In the genomic region with DNA sequence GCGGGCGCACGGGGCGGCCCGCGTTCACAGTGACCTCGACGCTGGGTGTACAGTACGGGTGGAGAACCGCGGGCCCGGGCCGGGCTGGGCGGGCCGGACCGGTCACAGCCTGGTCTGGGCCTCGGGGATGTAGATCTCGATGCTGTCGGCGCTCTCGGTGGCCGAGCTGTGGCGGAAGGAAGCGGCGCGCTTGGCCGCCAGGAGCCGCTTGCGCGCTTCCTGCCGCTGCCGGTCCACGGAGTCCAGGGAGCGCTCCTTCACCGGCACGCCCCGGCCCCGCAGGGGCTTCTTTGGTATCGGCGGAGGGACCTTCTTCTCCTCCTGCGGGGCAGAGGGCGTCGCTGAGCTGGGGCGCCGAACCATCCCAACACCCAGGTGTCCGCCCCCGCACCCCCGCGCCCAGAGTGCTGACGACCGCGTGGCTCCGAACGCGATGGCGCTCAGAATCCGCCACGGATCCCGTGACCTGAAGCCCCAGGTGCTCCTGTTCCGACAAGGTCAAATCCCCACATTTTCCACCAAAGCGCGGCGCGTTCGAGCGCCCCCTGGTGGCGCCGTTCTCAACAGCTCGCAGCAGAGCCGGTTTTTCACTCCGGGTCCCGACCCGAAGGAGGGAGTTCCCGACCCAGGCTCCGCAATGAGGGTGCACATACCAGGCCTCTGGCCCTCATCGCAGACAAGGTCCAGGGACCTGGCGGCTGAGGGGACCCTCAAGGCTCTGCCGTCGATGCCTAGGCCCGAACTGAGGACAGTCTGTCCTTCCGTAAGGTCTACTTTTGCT, we compare ENCODE assay signal across 8 cellular contexts. TPM values are rescaled to one million over a fixed set of nuclear protein-coding genes. Genes with fewer than 3 reads are reported as not detected.
DNase-seq lines count a peak whose midpoint lies in the region; ATAC-seq, FAIRE-seq and TF ChIP-seq lines count a peak whose summit lies in the region.

No MANE protein-coding gene starts in this region.

- H3K4me3 Mint-ChIP-seq in activated T-helper 2 cell treated with anti-CD3 and anti-CD28 coated beads, Interferon-gamma antibody, Interleukin-2, Interleukin-4, amounts not matched to agents 10 μg/mL and 5 μg/mL and 100 μg/mL, durations not matched to agents 14 hours and 24 hours and 36 hours (ENCODE audit: low read depth) = peak overlapping the region; percentile 76
- H3K4me3 Mint-ChIP-seq in nephron = peak overlapping the region; percentile 79 to 84 (median 83)

- peak overlapping the region; percentile 86 for H3K27ac Mint-ChIP-seq in activated T-helper 2 cell treated with anti-CD3 and anti-CD28 coated beads, Interferon-gamma antibody, Interleukin-2, Interleukin-4, amounts not matched to agents 10 μg/mL and 5 μg/mL and 100 μg/mL, durations not matched to agents 14 hours and 24 hours and 36 hours
- H3K27ac Mint-ChIP-seq in nephron = peak overlapping the region in 1 of 3 experiments; percentile 40

- H3K9me3 ChIP-seq in A673 (ENCODE audit: low read depth, low read length, poor library complexity, severe bottlenecking) = no peaks in the 10 kb centered on the region

- POLR2A ChIA-PET in A673 (lab: Charles Lee; ENCODE audit: low non-redundant PET) = no interaction called here

- peaks cover 10% of the 10 kb centered on the region for H3K27me3 Mint-ChIP-seq in activated T-helper 2 cell treated with anti-CD3 and anti-CD28 coated beads, Interferon-gamma antibody, Interleukin-2, Interleukin-4, amounts not matched to agents 10 μg/mL and 5 μg/mL and 100 μg/mL, durations not matched to agents 14 hours and 24 hours and 36 hours (ENCODE audit: low read depth)
- H3K27me3 Mint-ChIP-seq in nephron (ENCODE audit: low read depth) = peaks cover 50% of the 10 kb centered on the region

- H3K36me3 Mint-ChIP-seq in activated T-helper 2 cell treated with anti-CD3 and anti-CD28 coated beads, Interferon-gamma antibody, Interleukin-2, Interleukin-4, amounts not matched to agents 10 μg/mL and 5 μg/mL and 100 μg/mL, durations not matched to agents 14 hours and 24 hours and 36 hours (ENCODE audit: low read depth) = no peaks in the 10 kb centered on the region
- H3K36me3 Mint-ChIP-seq in nephron (ENCODE audit: low read depth) = no peaks in the 10 kb centered on the region

- peaks cover 1% of the 10 kb centered on the region for H3K27me3 ChIP-seq in A673 (replicated peaks; ENCODE audit: insufficient read depth, low read depth, low read length, poor library complexity)

- intact Hi-C loops in A673 (cut with micrococcal nuclease; ENCODE audit: unreplicated experiment) = no loop called here
- intact Hi-C loops in activated T-helper 2 cell treated with anti-CD3 and anti-CD28 coated beads, Interferon-gamma antibody, Interleukin-2, Interleukin-4, amounts not matched to agents 10 μg/mL and 5 μg/mL and 100 μg/mL, durations not matched to agents 14 hours and 24 hours and 36 hours (cut with micrococcal nuclease) = loop anchor here (1.0 kb wide), 1 partner anchor 14 kb away; no protein-coding TSS in a partner anchor

- H3K9me3 Mint-ChIP-seq in activated T-helper 2 cell treated with anti-CD3 and anti-CD28 coated beads, Interferon-gamma antibody, Interleukin-2, Interleukin-4, amounts not matched to agents 10 μg/mL and 5 μg/mL and 100 μg/mL, durations not matched to agents 14 hours and 24 hours and 36 hours = no peaks in the 10 kb centered on the region
- H3K9me3 Mint-ChIP-seq in nephron = no peaks in the 10 kb centered on the region

- peak overlapping the region; percentile 63 for H3K4me3 ChIP-seq in A673 (ENCODE audit: low read depth, low read length, poor library complexity, severe bottlenecking)
- peak overlapping the region; percentile 66 for H3K4me3 ChIP-seq in fibroblast of pulmonary artery (replicated peaks; ENCODE audit: low read depth, low read length)

- ATAC-seq in GM18511 (IDR thresholded peaks at IDR 0.05; ENCODE audit: unreplicated experiment) = peak; percentile 72
- peak; percentile 64 for ATAC-seq in HG03442 (IDR thresholded peaks at IDR 0.05; ENCODE audit: unreplicated experiment)

- H3K36me3 ChIP-seq in A673 (ENCODE audit: insufficient read depth, low read length, poor library complexity, severe bottlenecking) = no peaks in the 10 kb centered on the region

- peaks cover 22% of the 10 kb centered on the region for H3K4me1 Mint-ChIP-seq in activated T-helper 2 cell treated with anti-CD3 and anti-CD28 coated beads, Interferon-gamma antibody, Interleukin-2, Interleukin-4, amounts not matched to agents 10 μg/mL and 5 μg/mL and 100 μg/mL, durations not matched to agents 14 hours and 24 hours and 36 hours (ENCODE audit: low read depth)
- H3K4me1 Mint-ChIP-seq in nephron = no peaks in the 10 kb centered on the region

- TF ChIP-seq CTCF in A673 (conservative IDR thresholded peaks at IDR 0.05; ENCODE audit: low read depth, low read length) (peak; percentile 99), fibroblast of pulmonary artery (IDR thresholded peaks at IDR 0.05; ENCODE audit: low read length, missing control alignments) (peak; percentile 92), nephron (IDR thresholded peaks at IDR 0.05; ENCODE audit: unreplicated experiment in 3 of 3) (peak; percentile 97 to 99 (median 99))

- CTCF ChIA-PET in A673 (lab: Charles Lee) = interaction anchor here (0.6 to 1.0 kb wide), 4 partner anchors 13 to 897 kb away, joined by 3 to 5 read pairs (median 4); no protein-coding TSS in a partner anchor

- no peak for FAIRE-seq in RCC 7860 (lab: Jason Lieb, UNC)

- DNase-seq in A673 (ENCODE audit: low spot score) (peak; percentile 76), RCC 7860 (ENCODE audit: low spot score) (peak; percentile 29), fibroblast of pulmonary artery (ENCODE audit: low read depth) (peak; percentile 77)
- peak; percentile 84 for DNase-seq in activated T-helper 2 cell treated with anti-CD3 and anti-CD28 coated beads, Interferon-gamma antibody, Interleukin-2, Interleukin-4, amounts not matched to agents 10 μg/mL and 5 μg/mL and 100 μg/mL, durations not matched to agents 14 hours and 24 hours and 36 hours (ENCODE audit: low spot score)
- peak; percentile 90 for DNase-seq in stimulated activated naive CD4-positive, alpha-beta T cell treated with Interleukin-2 at 50 U/mL for 16 hours (lab: John Stamatoyannopoulos, UW)

- no peak overlapping the region for H3K27ac ChIP-seq in A673 (ENCODE audit: low read depth, low read length, poor library complexity, severe bottlenecking)

- no TSS peak for BruUV-seq in A673 (replicated peaks; lab: Mats Ljungman, UMichigan)

- no peaks in the 10 kb centered on the region for H3K4me1 ChIP-seq in A673 (ENCODE audit: insufficient read depth, low read length, poor library complexity, severe bottlenecking)

RNA-seq across cellular contexts. Expression of a gene that starts 6.6 kb away (rescaled TPM):
- total RNA-seq in A673 (2021) = 34.7 and 37.5 TPM in 2 replicates
- 58.7 and 59.3 TPM in 2 replicates for total RNA-seq in activated T-helper 2 cell treated with anti-CD3 and anti-CD28 coated beads, Interferon-gamma antibody, Interleukin-2, Interleukin-4, amounts not matched to agents 10 μg/mL and 5 μg/mL and 100 μg/mL, durations not matched to agents 14 hours and 24 hours and 36 hours

Comparison
In these comparisons a context has a peak if more than half of its experiments do, and no peak if none do; other contexts are left out.
1. DNase-seq: peak in every context shown above with its lines; median percentile 90 in stimulated activated naive CD4-positive, alpha-beta T cell treated with Interleukin-2 at 50 U/mL for 16 hours; 84 in activated T-helper 2 cell treated with anti-CD3 and anti-CD28 coated beads, Interferon-gamma antibody, Interleukin-2, Interleukin-4, amounts not matched to agents 10 μg/mL and 5 μg/mL and 100 μg/mL, durations not matched to agents 14 hours and 24 hours and 36 hours; 77 in fibroblast of pulmonary artery; 76 in A673; 29 in RCC 7860.